ENCODE assay signal across 9 cellular contexts in genomic region chr1:35518183-35518582, GRCh38. TPM values are rescaled to one million over a fixed set of nuclear protein-coding genes. Genes with fewer than 3 reads are reported as not detected.
"Had no signal": no experiment of that assay in that cellular context is flagged by ENCODE, and none has a peak within 500 bp of the region (broad histone marks: within the 10 kb centered on the region; RNA-seq: fewer than 3 reads in every experiment).

No MANE protein-coding gene starts in this region.

- DNase-seq: GDM1, GF-D8 had no signal

- ATAC-seq: GM12878 had no signal

- FAIRE-seq: G401.6, GM12878, GM12891, GM12892, GM18507, GM19239 had no signal

- H3K4me3 ChIP-seq: GM12878 had no signal

RNA-seq across cellular contexts. Expression of gene TFAP2E, which starts 54.9 kb away (rescaled TPM):
- total RNA-seq: G401 had no signal
